ENCODE assay signal across 10 cellular contexts in the genomic region with DNA sequence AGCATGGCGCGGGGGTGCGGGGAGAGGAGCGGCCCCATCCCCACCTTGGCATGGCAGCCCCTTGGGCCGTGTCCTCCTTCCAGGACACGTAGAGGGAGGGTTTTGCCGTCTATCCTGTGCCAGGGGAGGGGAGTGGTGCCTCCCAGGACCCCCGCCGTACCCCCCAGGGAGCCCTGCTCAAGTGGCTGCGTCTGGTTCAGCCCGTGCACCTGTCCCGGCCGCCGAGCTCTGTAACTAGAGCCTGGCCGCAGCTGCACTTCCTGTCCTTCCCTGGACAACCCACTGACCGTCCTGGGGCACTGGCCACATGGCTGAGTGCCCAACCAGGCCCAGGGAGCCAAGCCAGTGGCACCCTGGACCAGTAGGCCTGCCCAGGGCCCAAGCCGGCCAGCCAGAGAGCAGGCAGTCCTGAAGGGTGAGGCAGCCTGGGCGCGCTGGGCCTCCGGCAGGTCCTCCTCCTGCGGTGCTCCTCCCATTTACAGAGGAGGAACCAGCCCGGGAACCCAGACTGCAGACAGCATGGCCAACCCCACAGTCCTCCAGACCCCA. TPM values are rescaled to one million over a fixed set of nuclear protein-coding genes. Genes with fewer than 3 reads are reported as not detected.
DNase-seq lines count a peak whose midpoint lies in the region; ATAC-seq and TF ChIP-seq lines count a peak whose summit lies in the region.
"Had no signal": no experiment of that assay in that cellular context is flagged by ENCODE, and none has a peak within 500 bp of the region (broad histone marks: within the 10 kb centered on the region; RNA-seq: fewer than 3 reads in every experiment).

No MANE protein-coding gene starts in this region.

- WGBS in spleen, 5 donors: 51 to 74% (median 66%) methylated on average over 5 to 22 of the region's 22 CpGs

- no peak overlapping the region for H3K4me3 Mint-ChIP-seq in WTC11

- H3K27me3 Mint-ChIP-seq in WTC11 (ENCODE audit: low read depth): no peaks in the 10 kb centered on the region

- no peak for TF ChIP-seq POLR2A in spleen (IDR thresholded peaks at IDR 0.05)

- H3K4me1 Mint-ChIP-seq in WTC11: peaks cover 31% of the 10 kb centered on the region

- H3K27ac ChIP-seq in HUES48 (ENCODE audit: low read depth, low read length) (no peak overlapping the region), spleen (peak overlapping the region; percentile 48 to 87 (median 79))

- H3K9me3 Mint-ChIP-seq in WTC11: no peaks in the 10 kb centered on the region

- no peaks in the 10 kb centered on the region for H3K9me3 ChIP-seq in HUES48 (ENCODE audit: control insufficient read depth, insufficient read depth, low read length)
- no peaks in the 10 kb centered on the region for H3K9me3 ChIP-seq in spleen

- TF ChIP-seq CTCF in WTC11 (IDR thresholded peaks at IDR 0.05): no peak
- TF ChIP-seq CTCF in spleen (IDR thresholded peaks at IDR 0.05 in 8 of 11, conservative IDR thresholded peaks at IDR 0.05 in 3 of 11): no peak

- peak overlapping the region; percentile 30; the same call in 1 of the 2 replicates for H3K9ac ChIP-seq in HUES48 (ENCODE audit: low read depth, low read length)

- no peaks in the 10 kb centered on the region for H3K36me3 Mint-ChIP-seq in WTC11

- H3K36me3 ChIP-seq in HUES48 (ENCODE audit: control insufficient read depth, insufficient read depth, low read length) (peaks cover 20% of the 10 kb centered on the region), spleen (peaks cover 0 to 20% (median 0%) of the 10 kb centered on the region in 6 donors)

- CTCF ChIA-PET in WTC11 (lab: Charles Lee): interaction anchor here (0.8 to 1.7 kb wide), 2 partner anchors 11 to 24 kb away, joined by 5 to 6 read pairs; no protein-coding TSS in a partner anchor

- H3K27ac Mint-ChIP-seq in WTC11: peak overlapping the region; percentile 74; the same call in 1 of the 2 replicates

- no peak for DNase-seq in WTC11 (ENCODE audit: low spot score)
- peak; percentile 54 for DNase-seq in islet precursor cell
- DNase-seq in spleen: no peak
- no peak for DNase-seq in DMS79 treated with DMSO at 0.1 percent for 48 hours (lab: John Stamatoyannopoulos, UW)
- no peak for DNase-seq in NCI-H524 treated with DMSO at 0.1 percent for 48 hours (lab: John Stamatoyannopoulos, UW)
- DNase-seq: foreskin fibroblast, NCI-H1436 treated with DMSO at 0.1 percent for 48 hours had no signal

- H3K4me3 ChIP-seq in HUES48 (ENCODE audit: low read depth, low read length): no peak overlapping the region
- peak overlapping the region in 1 of 8 donors; percentile 15 for H3K4me3 ChIP-seq in spleen

- intact Hi-C loops in spleen (cut with DNase I; ENCODE audit: low total_unique reads): no loop called here

- H3K27me3 ChIP-seq in HUES48 (ENCODE audit: control insufficient read depth, insufficient read depth, low read length) (no peaks in the 10 kb centered on the region), spleen (replicated peaks in 1 of 7) (peaks cover 0 to 6% (median 0%) of the 10 kb centered on the region in 7 donors)

- ATAC-seq in WTC11: no peak
- ATAC-seq in HG02610 (IDR thresholded peaks at IDR 0.05; ENCODE audit: unreplicated experiment): no peak
- no peak for ATAC-seq in GM18519 (IDR thresholded peaks at IDR 0.05; ENCODE audit: low FRiP score, unreplicated experiment)

- POLR2A ChIA-PET in WTC11 (lab: Charles Lee): interaction anchor here (0.5 to 4.4 kb wide), 2 partner anchors 9 to 168 kb away, joined by 5 to 21 read pairs; a partner anchor contains a TSS

- H3K4me1 ChIP-seq in HUES48 (ENCODE audit: control insufficient read depth, insufficient read depth, low read length) (peaks cover 68% of the 10 kb centered on the region), spleen (peaks cover 26 to 92% (median 66%) of the 10 kb centered on the region in 6 donors)

TF ChIP-seq in WTC11, 78 proteins besides CTCF, POLR2A, EP300 and RAD21:
- no peak for TF ChIP-seq ZNF396 (CRISPR knock-in tag; IDR thresholded peaks at IDR 0.05; ENCODE audit: borderline replicate concordance)
- TF ChIP-seq, protein P1, sequence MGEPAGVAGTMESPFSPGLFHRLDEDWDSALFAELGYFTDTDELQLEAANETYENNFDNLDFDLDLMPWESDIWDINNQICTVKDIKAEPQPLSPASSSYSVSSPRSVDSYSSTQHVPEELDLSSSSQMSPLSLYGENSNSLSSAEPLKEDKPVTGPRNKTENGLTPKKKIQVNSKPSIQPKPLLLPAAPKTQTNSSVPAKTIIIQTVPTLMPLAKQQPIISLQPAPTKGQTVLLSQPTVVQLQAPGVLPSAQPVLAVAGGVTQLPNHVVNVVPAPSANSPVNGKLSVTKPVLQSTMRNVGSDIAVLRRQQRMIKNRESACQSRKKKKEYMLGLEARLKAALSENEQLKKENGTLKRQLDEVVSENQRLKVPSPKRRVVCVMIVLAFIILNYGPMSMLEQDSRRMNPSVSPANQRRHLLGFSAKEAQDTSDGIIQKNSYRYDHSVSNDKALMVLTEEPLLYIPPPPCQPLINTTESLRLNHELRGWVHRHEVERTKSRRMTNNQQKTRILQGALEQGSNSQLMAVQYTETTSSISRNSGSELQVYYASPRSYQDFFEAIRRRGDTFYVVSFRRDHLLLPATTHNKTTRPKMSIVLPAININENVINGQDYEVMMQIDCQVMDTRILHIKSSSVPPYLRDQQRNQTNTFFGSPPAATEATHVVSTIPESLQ (CRISPR knock-in tag; IDR thresholded peaks at IDR 0.05): no peak
- no peak for TF ChIP-seq FOXJ3 (CRISPR knock-in tag; IDR thresholded peaks at IDR 0.05; ENCODE audit: borderline replicate concordance)
- TF ChIP-seq TCF7 (CRISPR knock-in tag; IDR thresholded peaks at IDR 0.05; ENCODE audit: low read depth): no peak
- TF ChIP-seq, protein P2, sequence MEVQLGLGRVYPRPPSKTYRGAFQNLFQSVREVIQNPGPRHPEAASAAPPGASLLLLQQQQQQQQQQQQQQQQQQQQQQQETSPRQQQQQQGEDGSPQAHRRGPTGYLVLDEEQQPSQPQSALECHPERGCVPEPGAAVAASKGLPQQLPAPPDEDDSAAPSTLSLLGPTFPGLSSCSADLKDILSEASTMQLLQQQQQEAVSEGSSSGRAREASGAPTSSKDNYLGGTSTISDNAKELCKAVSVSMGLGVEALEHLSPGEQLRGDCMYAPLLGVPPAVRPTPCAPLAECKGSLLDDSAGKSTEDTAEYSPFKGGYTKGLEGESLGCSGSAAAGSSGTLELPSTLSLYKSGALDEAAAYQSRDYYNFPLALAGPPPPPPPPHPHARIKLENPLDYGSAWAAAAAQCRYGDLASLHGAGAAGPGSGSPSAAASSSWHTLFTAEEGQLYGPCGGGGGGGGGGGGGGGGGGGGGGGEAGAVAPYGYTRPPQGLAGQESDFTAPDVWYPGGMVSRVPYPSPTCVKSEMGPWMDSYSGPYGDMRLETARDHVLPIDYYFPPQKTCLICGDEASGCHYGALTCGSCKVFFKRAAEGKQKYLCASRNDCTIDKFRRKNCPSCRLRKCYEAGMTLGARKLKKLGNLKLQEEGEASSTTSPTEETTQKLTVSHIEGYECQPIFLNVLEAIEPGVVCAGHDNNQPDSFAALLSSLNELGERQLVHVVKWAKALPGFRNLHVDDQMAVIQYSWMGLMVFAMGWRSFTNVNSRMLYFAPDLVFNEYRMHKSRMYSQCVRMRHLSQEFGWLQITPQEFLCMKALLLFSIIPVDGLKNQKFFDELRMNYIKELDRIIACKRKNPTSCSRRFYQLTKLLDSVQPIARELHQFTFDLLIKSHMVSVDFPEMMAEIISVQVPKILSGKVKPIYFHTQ (CRISPR knock-in tag; IDR thresholded peaks at IDR 0.05): no peak
- TF ChIP-seq NR1H2 (CRISPR knock-in tag; IDR thresholded peaks at IDR 0.05): no peak
- TF ChIP-seq IRF2 (CRISPR knock-in tag; IDR thresholded peaks at IDR 0.05; ENCODE audit: borderline replicate concordance, low read depth): no peak
- no peak for TF ChIP-seq HMGA2 (CRISPR knock-in tag; IDR thresholded peaks at IDR 0.05)
- no peak for TF ChIP-seq ZNF671 (CRISPR knock-in tag; IDR thresholded peaks at IDR 0.05)

RNA-seq across cellular contexts. Expression of a gene that starts 8.9 kb away (rescaled TPM):
- total RNA-seq in WTC11 (2021): 298 to 329 TPM (median 323 TPM) in 3 replicates
- total RNA-seq in spleen: 100 to 1,000 TPM in 4 of 7 donors, 10 to 100 TPM in 3; 69.8 to 203 (median 108) TPM
- 100 to 1,000 TPM in 2 of 3 donors, 10 to 100 TPM in 1; 46.5 to 266 (median 128) TPM for polyA plus RNA-seq in spleen

RNA-seq across cellular contexts. Expression of a gene that starts 28.7 kb away (rescaled TPM):
- total RNA-seq in WTC11 (2021) (2,016 to 2,119 TPM (median 2,047 TPM) in 3 replicates), spleen (1,000 to 10,000 TPM; 1,168 to 3,909 (median 1,666) TPM)
- polyA plus RNA-seq in spleen: over 10,000 TPM in 2 of 3 donors, 1,000 to 10,000 TPM in 1; 9,792 to 11,722 (median 10,372) TPM

RNA-seq across cellular contexts. Expression of a gene that starts 48.8 kb away (rescaled TPM):
- total RNA-seq in WTC11 (2021): 7.5 to 10.6 TPM (median 9.2 TPM) in 3 replicates
- total RNA-seq in spleen: 1 to 10 TPM; 3.9 to 5.9 (median 4.1) TPM
- polyA plus RNA-seq in spleen: 1 to 10 TPM; 2.0 to 2.7 (median 2.4) TPM

RNA-seq across cellular contexts. Expression of a gene that starts 55.4 kb away (rescaled TPM):
- 146 to 160 TPM (median 147 TPM) in 3 replicates for total RNA-seq in WTC11 (2021)
- total RNA-seq in spleen: 100 to 1,000 TPM in 2 of 7 donors, 10 to 100 TPM in 5; 67.1 to 112 (median 82.3) TPM
- polyA plus RNA-seq in spleen: 10 to 100 TPM; 60.5 to 95.6 (median 74.7) TPM
